17 cellular contexts compared by ENCODE assay signal in genomic region chr2:212345966-212346365, GRCh38.
"Had no signal": no experiment of that assay in that cellular context is flagged by ENCODE, and none has a peak within 500 bp of the region (broad histone marks: within the 10 kb centered on the region; RNA-seq: fewer than 3 reads in every experiment).

No MANE protein-coding gene starts in this region.

- H3K27me3 ChIP-seq: SJCRH30 had no signal

- H3K9me3 ChIP-seq: SJCRH30 had no signal

- H3K36me3 ChIP-seq: SJCRH30 had no signal

- H3K4me1 ChIP-seq: SJCRH30 had no signal

- DNase-seq: KBM-7, NCI-H1092 treated with DMSO at 0.1 percent for 48 hours, NCI-H1436, NCI-H187, NCI-H2029, NCI-H2081 treated with DMSO at 0.1 percent for 48 hours, NCI-H2171, NCI-H226, NCI-H446, NCI-H510A, NCI-H524 treated with DMSO at 0.1 percent for 48 hours, NCI-H69, NCI-H774, RPMI8226, SHP77 treated with DMSO at 0.1 percent for 48 hours, SJCRH30 had no signal

- H3K4me3 ChIP-seq: SJCRH30 had no signal

- ATAC-seq: SK-N-SH treated with all-trans-retinoic acid at 6 μM for 48 hours had no signal

- H3K27ac ChIP-seq: SJCRH30 had no signal
